Comparison of ENCODE assay signal across 1 cellular context in genomic region chr5:154474267-154474956, GRCh38.
TF ChIP-seq lines count a peak whose summit lies in the region.

No MANE protein-coding gene starts in this region.

TF ChIP-seq in H1, 55 proteins besides CTCF, POLR2A, EP300 and RAD21:
- peak; percentile 97; the same call in 1 of the 2 replicates for TF ChIP-seq CBX8 (IDR thresholded peaks at IDR 0.05; ENCODE audit: borderline replicate concordance, low read depth, low read length)
- TF ChIP-seq SUZ12 (IDR thresholded peaks at IDR 0.05; ENCODE audit: low read length), result peak; percentile 96
- TF ChIP-seq EZH2 (IDR thresholded peaks at IDR 0.05; ENCODE audit: low read depth, low read length, severe bottlenecking), result peak; percentile 92
- TF ChIP-seq FOSL1 (IDR thresholded peaks at IDR 0.05; ENCODE audit: insufficient read depth, low read depth, low read length), result no peak
- peak; percentile 100 for TF ChIP-seq RNF2 (IDR thresholded peaks at IDR 0.05; ENCODE audit: borderline replicate concordance, low read depth, low read length, missing control alignments, poor library complexity, severe bottlenecking)
- no peak for TF ChIP-seq CREB1 (IDR thresholded peaks at IDR 0.05)
